ENCODE assay signal across 8 cellular contexts in genomic region chr16:48535831-48536599, GRCh38.
DNase-seq lines count a peak whose midpoint lies in the region; ATAC-seq and TF ChIP-seq lines count a peak whose summit lies in the region.

No MANE protein-coding gene starts in this region.

- no peak overlapping the region for H3K4me3 ChIP-seq in choroid plexus epithelial cell (ENCODE audit: low read depth, low read length)

- H3K27ac Mint-ChIP-seq in naive B cell = peak overlapping the region in 4 of 6 donors; percentile 65 to 89 (median 70)

- TF ChIP-seq CTCF in GM10248 (IDR thresholded peaks at IDR 0.05; ENCODE audit: control extremely low read depth, extremely low read depth, low read depth, missing control alignments) = no peak
- TF ChIP-seq CTCF in choroid plexus epithelial cell (conservative IDR thresholded peaks at IDR 0.05; ENCODE audit: low read depth, low read length) = no peak

- no peaks in the 10 kb centered on the region for H3K27me3 Mint-ChIP-seq in naive B cell

- peak overlapping the region in 3 of 8 donors; percentile 12 to 51 (median 33) for H3K4me3 Mint-ChIP-seq in naive B cell

- ATAC-seq in GM21717 (IDR thresholded peaks at IDR 0.05; ENCODE audit: unreplicated experiment) (peak; percentile 75), naive B cell (ENCODE audit: low read depth in 2 of 2) (peak; percentile 70 to 72)

- no peaks in the 10 kb centered on the region for H3K9me3 Mint-ChIP-seq in naive B cell

- POLR2A ChIA-PET in GM10248 (lab: Yijun Ruan, JAX) = no interaction called here

- peaks cover 16 to 32% (median 18%) of the 10 kb centered on the region in 3 donors for H3K4me1 Mint-ChIP-seq in naive B cell

- peak; percentile 79 for DNase-seq in GM10248 (ENCODE audit: extremely low spot score)
- DNase-seq in LHCN-M2 (ENCODE audit: low read depth) = peak; percentile 87
- peak; percentile 87 for DNase-seq in choroid plexus epithelial cell (ENCODE audit: low read depth)
- peak; percentile 21 for DNase-seq in naive B cell
- DNase-seq in putamen (ENCODE audit: low spot score) = no peak
- no peak for DNase-seq in inferior parietal cortex (ENCODE audit: extremely low spot score)
- DNase-seq in NCI-H226 = no peak

- CTCF ChIA-PET in GM10248 (lab: Yijun Ruan, JAX) = interaction anchor here (1.3 to 1.6 kb wide), 3 partner anchors 11 to 87 kb away, joined by 3 to 7 read pairs (median 3); no protein-coding TSS in a partner anchor

- peaks cover 0 to 11% of the 10 kb centered on the region in 2 donors for H3K36me3 Mint-ChIP-seq in naive B cell

Comparison
In these comparisons a context has a peak if more than half of its experiments do, and no peak if none do; other contexts are left out.
1. DNase-seq: peak in GM10248 (single experiment), LHCN-M2 (single experiment), choroid plexus epithelial cell (single experiment) and naive B cell (single experiment); none in putamen (single experiment), inferior parietal cortex (single experiment) and NCI-H226 (single experiment).